In the genomic region with DNA sequence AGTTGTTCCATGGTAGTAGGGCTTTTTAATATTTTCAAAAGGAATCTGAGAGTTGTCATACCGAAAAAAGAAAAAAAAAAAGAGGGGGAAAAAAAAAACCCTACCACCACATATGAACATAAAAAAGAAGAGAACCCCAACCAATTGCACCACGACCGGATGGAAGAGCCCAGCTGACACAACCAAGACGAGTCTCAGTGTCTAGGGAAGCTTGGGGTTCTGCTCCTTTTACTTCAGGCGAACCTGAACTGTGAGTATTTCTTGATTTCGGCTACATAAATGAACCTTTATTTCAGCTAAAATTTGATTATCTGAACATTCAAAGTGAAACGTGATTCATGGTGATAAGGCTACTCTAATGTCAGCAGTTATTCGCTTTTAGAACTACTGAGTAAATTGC, we compare ENCODE assay signal across 12 cellular contexts. TPM values are rescaled to one million over a fixed set of nuclear protein-coding genes. Genes with fewer than 3 reads are reported as not detected.
DNase-seq lines count a peak whose midpoint lies in the region; ATAC-seq and TF ChIP-seq lines count a peak whose summit lies in the region.
"Had no signal": no experiment of that assay in that cellular context is flagged by ENCODE, and none has a peak within 500 bp of the region (broad histone marks: within the 10 kb centered on the region; RNA-seq: fewer than 3 reads in every experiment).

A gene with protein sequence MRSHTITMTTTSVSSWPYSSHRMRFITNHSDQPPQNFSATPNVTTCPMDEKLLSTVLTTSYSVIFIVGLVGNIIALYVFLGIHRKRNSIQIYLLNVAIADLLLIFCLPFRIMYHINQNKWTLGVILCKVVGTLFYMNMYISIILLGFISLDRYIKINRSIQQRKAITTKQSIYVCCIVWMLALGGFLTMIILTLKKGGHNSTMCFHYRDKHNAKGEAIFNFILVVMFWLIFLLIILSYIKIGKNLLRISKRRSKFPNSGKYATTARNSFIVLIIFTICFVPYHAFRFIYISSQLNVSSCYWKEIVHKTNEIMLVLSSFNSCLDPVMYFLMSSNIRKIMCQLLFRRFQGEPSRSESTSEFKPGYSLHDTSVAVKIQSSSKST (plus strand): TSS at position 139 of the 400 bp plus-strand sequence. CDS start 6,661 bp downstream, outside the sequence.

- no peaks in the 10 kb centered on the region for H3K27me3 ChIP-seq in naive thymus-derived CD4-positive, alpha-beta T cell (ENCODE audit: control insufficient read depth in 2 of 2, insufficient read depth in 2 of 2, low read length in 2 of 2)

- no peak within 1 kb of the TSS for H3K4me3 ChIP-seq in naive thymus-derived CD4-positive, alpha-beta T cell (ENCODE audit: low read length)
- H3K4me3 ChIP-seq: right lobe of liver had no signal

- H3K9me3 Mint-ChIP-seq in activated CD8-positive, alpha-beta T cell treated with anti-CD3 and anti-CD28 coated beads for 36 hours = no peaks in the 10 kb centered on the region
- H3K9me3 Mint-ChIP-seq in naive thymus-derived CD4-positive, alpha-beta T cell = no peaks in the 10 kb centered on the region

- no peak within 1 kb of the TSS for H3K27ac ChIP-seq in naive thymus-derived CD4-positive, alpha-beta T cell (ENCODE audit: low read depth, low read length)

- peak; percentile 12 for DNase-seq in stimulated activated CD4-positive, alpha-beta T cell treated with anti-CD3 and anti-CD28 coated beads, Interleukin-4, amount 100 ng/mL, for 24 hours
- DNase-seq in stimulated activated CD4-positive, alpha-beta T cell treated with anti-CD3 and anti-CD28 coated beads, Interleukin-4, amount 100 ng/mL, for 4 hours = no peak
- DNase-seq in activated CD8-positive, alpha-beta T cell treated with anti-CD3 and anti-CD28 coated beads for 36 hours = peak; percentile 59
- DNase-seq in naive thymus-derived CD4-positive, alpha-beta T cell = no peak
- DNase-seq in RPMI8226 = no peak
- no peak for DNase-seq in HCEC 1CT
- DNase-seq in HEK293T (ENCODE audit: extremely low spot score) = no peak
- DNase-seq: mesendoderm, NCI-H1694, right lobe of liver had no signal

- no peaks in the 10 kb centered on the region for H3K9me3 ChIP-seq in naive thymus-derived CD4-positive, alpha-beta T cell (ENCODE audit: control insufficient read depth in 2 of 3, low read length in 3 of 3)
- H3K9me3 ChIP-seq: right lobe of liver had no signal

- H3K4me1 ChIP-seq in naive thymus-derived CD4-positive, alpha-beta T cell (ENCODE audit: control insufficient read depth in 2 of 2, insufficient read depth in 2 of 2, low read length in 2 of 2) = peaks cover 0 to 4% of the 10 kb centered on the region in 2 donors

- intact Hi-C loops in activated CD8-positive, alpha-beta T cell treated with anti-CD3 and anti-CD28 coated beads for 36 hours (cut with micrococcal nuclease) = no loop called here
- intact Hi-C loops in naive thymus-derived CD4-positive, alpha-beta T cell (cut with micrococcal nuclease) = no loop called here

- no peak for TF ChIP-seq CTCF in activated CD8-positive, alpha-beta T cell treated with anti-CD3 and anti-CD28 coated beads for 36 hours (IDR thresholded peaks at IDR 0.05)

- no peaks in the 10 kb centered on the region for H3K36me3 ChIP-seq in naive thymus-derived CD4-positive, alpha-beta T cell (ENCODE audit: control insufficient read depth in 2 of 3, insufficient read depth in 3 of 3, low read length in 3 of 3)
- H3K36me3 ChIP-seq: right lobe of liver had no signal

- no peaks in the 10 kb centered on the region for H3K36me3 Mint-ChIP-seq in activated CD8-positive, alpha-beta T cell treated with anti-CD3 and anti-CD28 coated beads for 36 hours (ENCODE audit: low read depth)
- peaks cover 0 to 8% (median 4%) of the 10 kb centered on the region in 5 donors for H3K36me3 Mint-ChIP-seq in naive thymus-derived CD4-positive, alpha-beta T cell

- peak; percentile 64 for ATAC-seq in activated CD8-positive, alpha-beta T cell treated with anti-CD3 and anti-CD28 coated beads for 36 hours
- peak; percentile 49 for ATAC-seq in naive thymus-derived CD4-positive, alpha-beta T cell
- ATAC-seq in GM21423 (IDR thresholded peaks at IDR 0.05; ENCODE audit: unreplicated experiment) = no peak

- no peaks in the 10 kb centered on the region for H3K27me3 Mint-ChIP-seq in activated CD8-positive, alpha-beta T cell treated with anti-CD3 and anti-CD28 coated beads for 36 hours
- H3K27me3 Mint-ChIP-seq in naive thymus-derived CD4-positive, alpha-beta T cell = no peaks in the 10 kb centered on the region

- peaks cover 44% of the 10 kb centered on the region for H3K4me1 Mint-ChIP-seq in activated CD8-positive, alpha-beta T cell treated with anti-CD3 and anti-CD28 coated beads for 36 hours (ENCODE audit: low read depth)
- H3K4me1 Mint-ChIP-seq in naive thymus-derived CD4-positive, alpha-beta T cell = peaks cover 4 to 32% (median 15%) of the 10 kb centered on the region in 7 donors

- H3K27ac Mint-ChIP-seq in activated CD8-positive, alpha-beta T cell treated with anti-CD3 and anti-CD28 coated beads for 36 hours = peak within 1 kb of the TSS; percentile 49
- peak within 1 kb of the TSS in 1 of 9 donors; percentile 28 for H3K27ac Mint-ChIP-seq in naive thymus-derived CD4-positive, alpha-beta T cell

- POLR2A ChIA-PET in activated CD8-positive, alpha-beta T cell treated with anti-CD3 and anti-CD28 coated beads for 36 hours (lab: Charles Lee) = no interaction called here
- POLR2A ChIA-PET in naive thymus-derived CD4-positive, alpha-beta T cell (lab: Charles Lee) = interaction anchor here (0.6 kb wide), 1 partner anchor 223 kb away, joined by 3 read pairs; no protein-coding TSS in a partner anchor
- POLR2A ChIA-PET in HEK293T (lab: Yijun Ruan, JAX) = no interaction called here

- H3K4me3 Mint-ChIP-seq in activated CD8-positive, alpha-beta T cell treated with anti-CD3 and anti-CD28 coated beads for 36 hours = peak within 1 kb of the TSS; percentile 40
- H3K4me3 Mint-ChIP-seq in naive thymus-derived CD4-positive, alpha-beta T cell = peak within 1 kb of the TSS in 5 of 10 donors; percentile 12 to 38 (median 24)

- CTCF ChIA-PET in activated CD8-positive, alpha-beta T cell treated with anti-CD3 and anti-CD28 coated beads for 36 hours (lab: Charles Lee) = no interaction called here
- CTCF ChIA-PET in naive thymus-derived CD4-positive, alpha-beta T cell (lab: Charles Lee) = no interaction called here
- CTCF ChIA-PET in HEK293T (lab: Yijun Ruan, JAX) = no interaction called here

TF ChIP-seq in HEK293T, 16 proteins besides CTCF, POLR2A, EP300 and RAD21:
- no peak for TF ChIP-seq ARNT (IDR thresholded peaks at IDR 0.05)
- TF ChIP-seq BHLHE40 (IDR thresholded peaks at IDR 0.05; ENCODE audit: borderline replicate concordance) = no peak
- TF ChIP-seq FOXA1 (IDR thresholded peaks at IDR 0.05) = no peak
- no peak for TF ChIP-seq FOXM1 (IDR thresholded peaks at IDR 0.05; ENCODE audit: borderline replicate concordance)
- no peak for TF ChIP-seq TARDBP (IDR thresholded peaks at IDR 0.05)
- no peak for TF ChIP-seq SUZ12 (IDR thresholded peaks at IDR 0.05)
- TF ChIP-seq SP1 (IDR thresholded peaks at IDR 0.05) = no peak
- TF ChIP-seq ZNF384 (IDR thresholded peaks at IDR 0.05) = no peak
- no peak for TF ChIP-seq L3MBTL2 (conservative IDR thresholded peaks at IDR 0.05)
TF ChIP-seq in HEK293T: peak in this region for 0.

RNA-seq across cellular contexts. Expression of the gene that starts here (rescaled TPM):
- total RNA-seq in activated CD8-positive, alpha-beta T cell treated with anti-CD3 and anti-CD28 coated beads for 36 hours = under 1 TPM; 0.52 to 0.65 TPM
- 1 to 10 TPM in 1 of 5 experiments, under 1 TPM in 4; 0.12 to 2.1 (median 0.80) TPM for total RNA-seq in naive thymus-derived CD4-positive, alpha-beta T cell
- polyA plus RNA-seq in naive thymus-derived CD4-positive, alpha-beta T cell = under 1 TPM in 1 of 2 donors, not detected in 1; 0.16 TPM
- total RNA-seq: OCI-LY7 had no signal

Comparison
In these comparisons a context has a peak if more than half of its experiments do, and no peak if none do; other contexts are left out.
1. Peak in DNase-seq and ATAC-seq in activated CD8-positive, alpha-beta T cell treated with anti-CD3 and anti-CD28 coated beads for 36 hours; RNA of the gene not detected or under 1 TPM.